ENCODE assay signal across 19 cellular contexts in the genomic region with DNA sequence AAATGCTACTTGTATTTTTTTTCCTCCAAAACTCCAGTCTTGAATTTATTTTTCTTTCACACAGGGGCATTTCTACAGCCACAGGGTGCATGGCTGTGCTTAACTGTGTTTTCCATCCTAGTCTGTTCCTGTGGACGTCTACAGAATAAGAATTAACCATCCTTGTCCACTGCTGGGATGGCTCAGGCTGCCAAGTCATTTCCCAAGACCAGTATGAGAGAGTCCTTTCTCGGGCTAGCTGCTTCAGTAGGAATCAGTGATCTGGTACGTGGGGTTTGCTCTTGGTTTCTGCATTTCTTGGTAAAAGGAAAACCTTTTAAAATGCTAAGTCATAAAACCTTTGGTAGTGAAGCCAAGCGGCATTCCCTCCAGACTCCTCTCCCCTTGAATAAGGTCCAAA. TPM values are rescaled to one million over a fixed set of nuclear protein-coding genes. Genes with fewer than 3 reads are reported as not detected.
A peak's percentile ranks its signal among the peaks of the same experiment; 100 is the strongest.
DNase-seq lines count a peak whose midpoint lies in the region; ATAC-seq and TF ChIP-seq lines count a peak whose summit lies in the region.
"Had no signal": no experiment of that assay in that cellular context is flagged by ENCODE, and none has a peak within 500 bp of the region (broad histone marks: within the 10 kb centered on the region; RNA-seq: fewer than 3 reads in every experiment).

No MANE protein-coding gene starts in this region.

- 87 to 95% methylated on average over 4 of the region's 4 CpGs for WGBS in endodermal cell (ENCODE audit: insufficient coverage in 1 of 2, insufficient read length in 1 of 2), 2 experiments

- H3K9me3 Mint-ChIP-seq in endodermal cell: no peaks in the 10 kb centered on the region

- DNase-seq in Ammon's horn (ENCODE audit: low spot score) (peak; percentile 80), endodermal cell (no peak), pons (ENCODE audit: low spot score) (peak; percentile 70), COLO829 (ENCODE audit: low spot score) (no peak), NCI-H1105 treated with DMSO at 0.1 percent for 48 hours (lab: John Stamatoyannopoulos, UW) (no peak), SW 1271 (lab: John Stamatoyannopoulos, UW) (no peak)
- DNase-seq: DMS 273 treated with DMSO at 0.1 percent for 48 hours, GF-D8, IMR-90, Kasumi-1, MM.1S, NCI-H1092 treated with DMSO at 0.1 percent for 48 hours, NCI-H1694, NCI-H2227 treated with DMSO at 0.1 percent for 48 hours, NCI-H524 had no signal

- no peak overlapping the region for H3K4me3 Mint-ChIP-seq in endodermal cell

- H3K27ac ChIP-seq in angular gyrus (ENCODE audit: low read depth, low read length) (peak overlapping the region; percentile 54), endodermal cell (ENCODE audit: low read depth, low read length) (peak overlapping the region; percentile 44)

- H3K9ac ChIP-seq in endodermal cell (ENCODE audit: extremely low read depth, low read length, poor library complexity, severe bottlenecking): no peak overlapping the region

- no peaks in the 10 kb centered on the region for H3K4me1 Mint-ChIP-seq in endodermal cell

- H3K27ac Mint-ChIP-seq in endodermal cell: no peak overlapping the region

- no peaks in the 10 kb centered on the region for H3K4me1 ChIP-seq in endodermal cell (ENCODE audit: control insufficient read depth, insufficient read depth, low read length)

- no peak for TF ChIP-seq CTCF in endodermal cell (conservative IDR thresholded peaks at IDR 0.05)

- H3K4me3 ChIP-seq in endodermal cell (ENCODE audit: low read length): no peak overlapping the region

- H3K27me3 Mint-ChIP-seq in endodermal cell (ENCODE audit: insufficient read depth): no peaks in the 10 kb centered on the region

- H3K9me3 ChIP-seq in endodermal cell (ENCODE audit: control insufficient read depth, low read length): no peaks in the 10 kb centered on the region

- ATAC-seq in HG03095 (IDR thresholded peaks at IDR 0.05; ENCODE audit: unreplicated experiment): no peak
- ATAC-seq: Panc1, Right ventricle myocardium inferior had no signal

- no peaks in the 10 kb centered on the region for H3K27me3 ChIP-seq in endodermal cell (ENCODE audit: control insufficient read depth, insufficient read depth, low read length, poor library complexity, severe bottlenecking)

- peaks cover 8% of the 10 kb centered on the region for H3K36me3 Mint-ChIP-seq in endodermal cell (ENCODE audit: low read depth)

- H3K36me3 ChIP-seq in endodermal cell (ENCODE audit: control insufficient read depth, insufficient read depth, low read length): peaks cover 23% of the 10 kb centered on the region

RNA-seq across cellular contexts. Expression of a gene that starts 29.8 kb away (rescaled TPM):
- total RNA-seq in endodermal cell: 10 to 100 TPM; 12.7 to 21.4 TPM
- polyA plus RNA-seq in endodermal cell (2013, experiment 1 of 2): 2.0 TPM
- 3.1 TPM for polyA plus RNA-seq in endodermal cell (2013, experiment 2 of 2)

RNA-seq across cellular contexts. Expression of a gene that starts 29.9 kb away (rescaled TPM):
- total RNA-seq in endodermal cell: 1 to 10 TPM; 6.2 to 8.4 TPM
- 3.3 TPM for polyA plus RNA-seq in endodermal cell (2013, experiment 1 of 2)
- 3.5 TPM for polyA plus RNA-seq in endodermal cell (2013, experiment 2 of 2)
- polyA plus RNA-seq: IMR-90 had no signal

Comparison
In these comparisons a context has a peak if more than half of its experiments do, and no peak if none do; other contexts are left out.
1. DNase-seq: peak in Ammon's horn (single experiment) and pons (single experiment); none in endodermal cell (single experiment), COLO829 (single experiment), NCI-H1105 treated with DMSO at 0.1 percent for 48 hours (single experiment) and SW 1271 (0 of 2).